In the genomic region with DNA sequence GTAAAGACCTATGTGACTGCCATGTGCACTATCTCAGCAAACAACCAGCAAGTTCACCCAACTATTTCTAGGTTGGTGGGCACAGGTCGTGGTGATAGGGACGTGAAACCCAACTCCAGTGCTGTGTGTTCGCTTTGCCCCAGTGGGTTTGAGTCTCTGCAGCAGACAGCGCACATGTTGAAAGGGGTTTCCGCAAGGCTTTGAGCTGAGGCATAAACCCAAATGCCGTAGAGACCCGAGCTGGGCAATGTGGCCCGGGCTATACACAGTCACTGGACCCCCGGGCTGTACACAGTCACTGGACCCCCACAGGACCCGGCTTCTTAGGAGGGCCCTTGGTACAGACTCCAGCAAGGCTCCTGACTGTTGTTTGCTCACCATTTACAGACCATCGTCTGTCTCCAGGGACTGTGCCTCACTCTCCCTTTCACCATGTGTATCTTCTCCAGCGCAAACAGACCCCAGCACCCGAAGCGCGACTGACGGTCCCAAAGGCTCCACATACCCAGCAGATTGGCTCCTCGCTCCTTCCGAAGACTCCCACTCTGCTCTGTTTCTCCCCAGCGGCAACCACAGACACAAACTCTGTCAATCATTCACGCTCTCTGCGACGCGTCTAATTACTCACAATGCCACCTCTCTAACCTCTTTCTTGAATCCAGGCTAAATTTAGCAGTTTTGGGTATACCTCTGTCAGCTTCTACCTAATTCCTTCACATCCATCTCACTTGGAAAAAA, we compare ENCODE assay signal across 18 cellular contexts. TPM values are rescaled to one million over a fixed set of nuclear protein-coding genes. Genes with fewer than 3 reads are reported as not detected.
DNase-seq lines count a peak whose midpoint lies in the region; ATAC-seq and TF ChIP-seq lines count a peak whose summit lies in the region.
"Had no signal": no experiment of that assay in that cellular context is flagged by ENCODE, and none has a peak within 500 bp of the region (broad histone marks: within the 10 kb centered on the region; RNA-seq: fewer than 3 reads in every experiment).

No MANE protein-coding gene starts in this region.

- H2BK5ac ChIP-seq in H9 (ENCODE audit: insufficient read length, low read length) = no peak overlapping the region

- H3K27ac ChIP-seq in right atrium auricular region = peak overlapping the region; percentile 21 to 64
- H3K27ac ChIP-seq in thyroid gland = peak overlapping the region in 2 of 3 donors; percentile 24 to 42
- H3K27ac ChIP-seq in H9 (ENCODE audit: insufficient read length, low read depth, low read length) = no peak overlapping the region

- no peak overlapping the region for H3K9ac ChIP-seq in H9 (ENCODE audit: extremely low read depth, insufficient read length, low read length)

- H3K4me3 ChIP-seq in right atrium auricular region = no peak overlapping the region
- no peak overlapping the region for H3K4me3 ChIP-seq in thyroid gland (replicated peaks in 1 of 3)
- H3K4me3 ChIP-seq in HAP-1 = no peak overlapping the region
- H3K4me3 ChIP-seq: body of pancreas, MG63 had no signal

- no peak overlapping the region for H3K23ac ChIP-seq in H9 (ENCODE audit: insufficient read length, low read depth, low read length)

- peaks cover 0 to 19% of the 10 kb centered on the region in 2 donors for H3K4me1 ChIP-seq in right atrium auricular region
- no peaks in the 10 kb centered on the region for H3K4me1 ChIP-seq in thyroid gland
- no peaks in the 10 kb centered on the region for H3K4me1 ChIP-seq in HAP-1
- H3K4me1 ChIP-seq in H9 (ENCODE audit: insufficient read depth, low read length) = no peaks in the 10 kb centered on the region

- no peak for TF ChIP-seq POLR2A in thyroid gland (IDR thresholded peaks at IDR 0.05)

- H2AK5ac ChIP-seq in H9 (ENCODE audit: insufficient read length, low read length) = no peak overlapping the region

- no peak overlapping the region for H3K4me2 ChIP-seq in H9 (ENCODE audit: insufficient read depth, insufficient read length, low read length)

- no peaks in the 10 kb centered on the region for H3K79me2 ChIP-seq in H9 (ENCODE audit: insufficient read depth, low read length)

- no peak overlapping the region for H2BK20ac ChIP-seq in H9 (ENCODE audit: low read depth, low read length, poor library complexity, severe bottlenecking)

- H3K36me3 ChIP-seq in right atrium auricular region (no peaks in the 10 kb centered on the region), thyroid gland (no peaks in the 10 kb centered on the region), HAP-1 (replicated peaks) (no peaks in the 10 kb centered on the region)

- no peaks in the 10 kb centered on the region for H3K9me3 Mint-ChIP-seq in neural crest cell
- no peaks in the 10 kb centered on the region for H3K9me3 Mint-ChIP-seq in H9
- H3K9me3 Mint-ChIP-seq: nephron had no signal

- H3K4me1 Mint-ChIP-seq in neural crest cell (peaks cover 21% of the 10 kb centered on the region), H9 (peaks cover 7 to 9% of the 10 kb centered on the region in 2 experiments)

- no peak overlapping the region for H3K18ac ChIP-seq in H9 (ENCODE audit: insufficient read length, low read depth, low read length)

- H4K5ac ChIP-seq in H9 (ENCODE audit: insufficient read length, low read depth, low read length) = no peak overlapping the region

- no peak overlapping the region for H2BK12ac ChIP-seq in H9 (ENCODE audit: insufficient read length, low read depth, low read length)

- in situ Hi-C loops in HAP-1 (cut with MboI; ENCODE audit: low sequenced_read_pairs) = no loop called here

- H3K14ac ChIP-seq in H9 (ENCODE audit: insufficient read depth, low read length) = no peak overlapping the region

- H3K27ac Mint-ChIP-seq in neural crest cell (ENCODE audit: unreplicated experiment) (peak overlapping the region; percentile 32), H9 (0 out of 7 replicates have a peak overlapping the region, but pooled peaks of 1 of the 3 experiments have one; percentile 39)
- H3K27ac Mint-ChIP-seq: activated CD4-positive, alpha-beta T cell treated with anti-CD3 and anti-CD28 coated beads for 36 hours; activated naive CD8-positive, alpha-beta T cell treated with anti-CD3 and anti-CD28 coated beads, Interleukin-2, amount 10 ng/mL, durations not matched to agents 7 days and 5 days; nephron had no signal

- ATAC-seq in left cardiac atrium = no peak
- ATAC-seq: activated CD4-positive, alpha-beta T cell treated with anti-CD3 and anti-CD28 coated beads for 36 hours had no signal

- H3K36me3 Mint-ChIP-seq in neural crest cell (ENCODE audit: low read depth) (no peaks in the 10 kb centered on the region), H9 (ENCODE audit: insufficient read depth in 1 of 3, low read depth in 3 of 3) (no peaks in the 10 kb centered on the region)
- H3K36me3 Mint-ChIP-seq: CD14-positive monocyte had no signal

- intact Hi-C loops in cardiac septum (cut with DNase I) (no loop called here), left cardiac atrium (cut with DNase I) (no loop called here), thyroid gland (cut with DNase I) (no loop called here)

- no peaks in the 10 kb centered on the region for H3K79me1 ChIP-seq in H9 (ENCODE audit: insufficient read depth, low read depth, low read length, poor library complexity, severe bottlenecking)

- H4K8ac ChIP-seq in H9 (replicated peaks; ENCODE audit: insufficient read length, low read depth, low read length) = no peak overlapping the region

- no peaks in the 10 kb centered on the region for H3K27me3 ChIP-seq in right atrium auricular region
- H3K27me3 ChIP-seq in thyroid gland = no peaks in the 10 kb centered on the region
- no peaks in the 10 kb centered on the region for H3K27me3 ChIP-seq in HAP-1 (ENCODE audit: low read depth)
- H3K27me3 ChIP-seq in H9 (ENCODE audit: insufficient read depth, low read length) = no peaks in the 10 kb centered on the region
- H3K27me3 ChIP-seq: body of pancreas, MG63 had no signal

- H3K9me3 ChIP-seq in right atrium auricular region (no peaks in the 10 kb centered on the region), thyroid gland (no peaks in the 10 kb centered on the region), HAP-1 (no peaks in the 10 kb centered on the region), H9 (ENCODE audit: control insufficient read depth, low read depth, low read length) (no peaks in the 10 kb centered on the region)
- H3K9me3 ChIP-seq: body of pancreas, MG63 had no signal

- H3K23me2 ChIP-seq in H9 (ENCODE audit: insufficient read length, low read depth, low read length, poor library complexity, severe bottlenecking) = no peaks in the 10 kb centered on the region

- WGBS in thyroid gland, 2 donors = 88% methylated on average over 16 to 22 of the region's 23 CpGs
- WGBS in H9 (ENCODE audit: extremely low coverage, insufficient read length, low lambda C conversion rate) = no CpG with 5 or more reads among the region's 23 CpGs

- no peak overlapping the region for H2AFZ ChIP-seq in H9 (ENCODE audit: low read length)

- TF ChIP-seq CTCF in right atrium auricular region (IDR thresholded peaks at IDR 0.05) (no peak), neural crest cell (conservative IDR thresholded peaks at IDR 0.05) (no peak), thyroid gland (IDR thresholded peaks at IDR 0.05) (no peak), H9 (conservative IDR thresholded peaks at IDR 0.05) (no peak)

- H3K56ac ChIP-seq in H9 (ENCODE audit: insufficient read length, low read depth, low read length) = no peak overlapping the region

- no peak overlapping the region for H2BK15ac ChIP-seq in H9 (ENCODE audit: low read depth, low read length)

- no peaks in the 10 kb centered on the region for H4K20me1 ChIP-seq in H9 (ENCODE audit: control insufficient read depth, insufficient read depth, insufficient read length)

- H3K4me3 Mint-ChIP-seq in neural crest cell (no peak overlapping the region), H9 (no peak overlapping the region)
- H3K4me3 Mint-ChIP-seq: activated CD4-positive, alpha-beta T cell treated with anti-CD3 and anti-CD28 coated beads for 36 hours; activated naive CD8-positive, alpha-beta T cell treated with anti-CD3 and anti-CD28 coated beads, Interleukin-2, amount 10 ng/mL, durations not matched to agents 7 days and 5 days; CD14-positive monocyte; nephron had no signal

- no peak overlapping the region for H4K91ac ChIP-seq in H9 (ENCODE audit: insufficient read length, low read depth, low read length)

- no peak overlapping the region for H3K4ac ChIP-seq in H9 (ENCODE audit: low read depth, low read length)

- DNase-seq in cardiac septum (ENCODE audit: low spot score) (peak; percentile 39), left cardiac atrium (no peak), right atrium auricular region (ENCODE audit: low spot score) (no peak), neural crest cell (ENCODE audit: low read depth, low spot score) (no peak), thyroid gland (no peak), HAP-1 (ENCODE audit: low spot score in 2 of 2) (no peak), OCI-M2 (lab: John Stamatoyannopoulos, UW; ENCODE audit: unreplicated experiment) (no peak), H9 (no peak)
- DNase-seq: activated CD4-positive, alpha-beta T cell treated with anti-CD3 and anti-CD28 coated beads for 36 hours; activated naive CD8-positive, alpha-beta T cell treated with anti-CD3 and anti-CD28 coated beads, Interleukin-2, amount 10 ng/mL, durations not matched to agents 7 days and 5 days; body of pancreas; DMS53; GF-D8; MG63; midbrain; NCI-H1417 treated with DMSO at 0.1 percent for 48 hours had no signal

- no peaks in the 10 kb centered on the region for H3K27me3 Mint-ChIP-seq in neural crest cell (ENCODE audit: low read depth)
- no peaks in the 10 kb centered on the region; the same call in 1 of the 2 replicates for H3K27me3 Mint-ChIP-seq in H9 (ENCODE audit: low read depth)

- H2BK120ac ChIP-seq in H9 (ENCODE audit: low read depth, low read length, poor library complexity, severe bottlenecking) = no peak overlapping the region

- H3T11ph ChIP-seq in H9 (ENCODE audit: low read length) = no peak overlapping the region

RNA-seq across cellular contexts. Expression of a gene that starts 31.2 kb away (rescaled TPM):
- 10.6 TPM for total RNA-seq in cardiac septum
- 10 to 100 TPM; 14.5 to 20.2 TPM for total RNA-seq in left cardiac atrium
- 10 to 100 TPM; 14.4 to 19.9 TPM for total RNA-seq in right atrium auricular region
- 4.5 and 5.4 TPM in 2 replicates for total RNA-seq in neural crest cell
- 10 to 100 TPM in 2 of 4 donors, 1 to 10 TPM in 2; 4.0 to 28.6 (median 17.5) TPM for total RNA-seq in thyroid gland
- total RNA-seq in H9 (2021) = 3.4 and 4.0 TPM in 2 replicates
